18 cellular contexts compared by ENCODE assay signal in the genomic region with DNA sequence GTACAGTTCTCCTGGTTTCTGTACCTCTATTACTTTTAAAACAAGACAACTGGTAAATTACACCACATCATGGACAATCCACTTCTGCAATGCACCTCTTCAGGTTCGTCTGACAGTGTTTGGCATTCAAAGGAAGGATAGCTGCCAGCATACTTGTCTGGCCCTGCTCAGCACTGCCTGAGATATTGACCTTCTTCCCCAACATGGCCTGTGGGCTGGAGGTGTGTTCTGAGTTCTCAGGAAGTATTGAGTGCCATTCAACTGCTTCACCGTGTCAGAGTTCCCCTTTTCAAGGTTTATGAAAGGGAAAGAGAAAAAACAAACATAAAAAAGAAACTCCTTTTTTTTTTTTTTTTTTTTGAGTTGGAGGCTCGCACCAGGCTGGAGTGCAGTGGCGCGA.
DNase-seq lines count a peak whose midpoint lies in the region; ATAC-seq and TF ChIP-seq lines count a peak whose summit lies in the region.
"Had no signal": no experiment of that assay in that cellular context is flagged by ENCODE, and none has a peak within 500 bp of the region (broad histone marks: within the 10 kb centered on the region; RNA-seq: fewer than 3 reads in every experiment).

No MANE protein-coding gene starts in this region.

- ATAC-seq in GM18519 (IDR thresholded peaks at IDR 0.05; ENCODE audit: low FRiP score, unreplicated experiment) (peak; percentile 91), GM19468 (IDR thresholded peaks at IDR 0.05; ENCODE audit: extremely low read depth, unreplicated experiment) (peak; percentile 51), HG03354 (IDR thresholded peaks at IDR 0.05; ENCODE audit: poor library complexity, severe bottlenecking, unreplicated experiment) (peak; percentile 69), foreskin keratinocyte (no peak), T-helper 17 cell (no peak)
- ATAC-seq: activated CD8-positive, alpha-beta memory T cell treated with anti-CD3 and anti-CD28 coated beads, Interleukin-2, amount 10 ng/mL, durations not matched to agents 7 days and 5 days; HCT116 had no signal

- no peaks in the 10 kb centered on the region for H3K36me3 ChIP-seq in smooth muscle cell (ENCODE audit: low read depth)
- H3K36me3 ChIP-seq: WERI-Rb-1 had no signal

- peak; percentile 10 to 37 for DNase-seq in foreskin keratinocyte
- no peak for DNase-seq in T-helper 17 cell
- no peak for DNase-seq in T1000 (lab: John Stamatoyannopoulos, UW)
- no peak for DNase-seq in smooth muscle cell (lab: John Stamatoyannopoulos, UW; ENCODE audit: unreplicated experiment)
- DNase-seq in posterior cingulate gyrus: no peak
- DNase-seq: activated CD8-positive, alpha-beta memory T cell treated with anti-CD3 and anti-CD28 coated beads, Interleukin-2, amount 10 ng/mL, durations not matched to agents 7 days and 5 days; activated naive CD4-positive, alpha-beta T cell; IMR-90; kidney glomerular epithelial cell; NCI-H1105 treated with DMSO at 0.1 percent for 48 hours; NCI-H2227 treated with DMSO at 0.1 percent for 48 hours; WERI-Rb-1 had no signal

- no peak overlapping the region for H2AFZ ChIP-seq in smooth muscle cell (ENCODE audit: low read depth)
- H2AFZ ChIP-seq: hepatocyte had no signal

- H3K4me3 ChIP-seq in smooth muscle cell: no peak overlapping the region
- H3K4me3 ChIP-seq: hepatocyte, skin epidermis had no signal

- WGBS in smooth muscle cell (ENCODE audit: low lambda C conversion rate): 89% methylated on average over 5 of the region's 5 CpGs

- intact Hi-C loops in posterior cingulate gyrus (cut with DNase I): no loop called here

- H3K79me2 ChIP-seq in smooth muscle cell (ENCODE audit: low read depth): no peaks in the 10 kb centered on the region
- H3K79me2 ChIP-seq: hepatocyte had no signal

- no peaks in the 10 kb centered on the region for H4K20me1 ChIP-seq in smooth muscle cell (ENCODE audit: low read depth)

- TF ChIP-seq CTCF in foreskin keratinocyte (conservative IDR thresholded peaks at IDR 0.05) (no peak), smooth muscle cell (IDR thresholded peaks at IDR 0.05; ENCODE audit: borderline replicate concordance, insufficient read depth, poor library complexity, severe bottlenecking) (no peak)

- H3F3A ChIP-seq in smooth muscle cell (ENCODE audit: low read depth): no peaks in the 10 kb centered on the region

- H3K4me1 Mint-ChIP-seq in T-helper 17 cell: no peaks in the 10 kb centered on the region
- H3K4me1 Mint-ChIP-seq: activated CD8-positive, alpha-beta memory T cell treated with anti-CD3 and anti-CD28 coated beads, Interleukin-2, amount 10 ng/mL, durations not matched to agents 7 days and 5 days had no signal

- no peaks in the 10 kb centered on the region for H3K9me3 ChIP-seq in T-helper 17 cell (ENCODE audit: control insufficient read depth, low read length, poor library complexity, severe bottlenecking)
- H3K9me3 ChIP-seq in smooth muscle cell (replicated peaks; ENCODE audit: low read depth): no peaks in the 10 kb centered on the region

- no peak overlapping the region for H3K27ac ChIP-seq in foreskin keratinocyte
- H3K27ac ChIP-seq in smooth muscle cell (ENCODE audit: low read depth): no peak overlapping the region
- H3K27ac ChIP-seq: hepatocyte, skin epidermis, WERI-Rb-1 had no signal

- no peak overlapping the region for H3K4me3 Mint-ChIP-seq in T-helper 17 cell
- H3K4me3 Mint-ChIP-seq: activated CD8-positive, alpha-beta memory T cell treated with anti-CD3 and anti-CD28 coated beads, Interleukin-2, amount 10 ng/mL, durations not matched to agents 7 days and 5 days had no signal

- no peak overlapping the region for H3K9ac ChIP-seq in smooth muscle cell (ENCODE audit: low read depth)

- no peaks in the 10 kb centered on the region for H3K27me3 Mint-ChIP-seq in T-helper 17 cell
- H3K27me3 Mint-ChIP-seq: activated CD8-positive, alpha-beta memory T cell treated with anti-CD3 and anti-CD28 coated beads, Interleukin-2, amount 10 ng/mL, durations not matched to agents 7 days and 5 days had no signal

- H3K4me1 ChIP-seq in foreskin keratinocyte: no peaks in the 10 kb centered on the region
- H3K4me1 ChIP-seq in smooth muscle cell (ENCODE audit: low read depth): no peaks in the 10 kb centered on the region

- H3K27me3 ChIP-seq in foreskin keratinocyte (peaks cover 2% of the 10 kb centered on the region), smooth muscle cell (ENCODE audit: low read depth) (peaks cover 11% of the 10 kb centered on the region)
- H3K27me3 ChIP-seq: hepatocyte had no signal

- no peak overlapping the region for H3K27ac Mint-ChIP-seq in T-helper 17 cell
- H3K27ac Mint-ChIP-seq: activated CD8-positive, alpha-beta memory T cell treated with anti-CD3 and anti-CD28 coated beads, Interleukin-2, amount 10 ng/mL, durations not matched to agents 7 days and 5 days had no signal

- no peaks in the 10 kb centered on the region for H3K36me3 Mint-ChIP-seq in T-helper 17 cell (ENCODE audit: low read depth)
- H3K36me3 Mint-ChIP-seq: activated CD8-positive, alpha-beta memory T cell treated with anti-CD3 and anti-CD28 coated beads, Interleukin-2, amount 10 ng/mL, durations not matched to agents 7 days and 5 days had no signal

- no peak overlapping the region for H3K4me2 ChIP-seq in smooth muscle cell
- H3K4me2 ChIP-seq: hepatocyte had no signal

Comparison
In these comparisons a context has a peak if more than half of its experiments do, and no peak if none do; other contexts are left out.
1. ATAC-seq: peak in GM18519 (single experiment), GM19468 (single experiment) and HG03354 (single experiment); none in foreskin keratinocyte (single experiment) and T-helper 17 cell (single experiment).
2. DNase-seq: peak in foreskin keratinocyte (2 of 2); none in T-helper 17 cell (0 of 3), T1000 (single experiment), smooth muscle cell (single experiment) and posterior cingulate gyrus (0 of 10).